ENCODE assay signal across 15 cellular contexts in the genomic region with DNA sequence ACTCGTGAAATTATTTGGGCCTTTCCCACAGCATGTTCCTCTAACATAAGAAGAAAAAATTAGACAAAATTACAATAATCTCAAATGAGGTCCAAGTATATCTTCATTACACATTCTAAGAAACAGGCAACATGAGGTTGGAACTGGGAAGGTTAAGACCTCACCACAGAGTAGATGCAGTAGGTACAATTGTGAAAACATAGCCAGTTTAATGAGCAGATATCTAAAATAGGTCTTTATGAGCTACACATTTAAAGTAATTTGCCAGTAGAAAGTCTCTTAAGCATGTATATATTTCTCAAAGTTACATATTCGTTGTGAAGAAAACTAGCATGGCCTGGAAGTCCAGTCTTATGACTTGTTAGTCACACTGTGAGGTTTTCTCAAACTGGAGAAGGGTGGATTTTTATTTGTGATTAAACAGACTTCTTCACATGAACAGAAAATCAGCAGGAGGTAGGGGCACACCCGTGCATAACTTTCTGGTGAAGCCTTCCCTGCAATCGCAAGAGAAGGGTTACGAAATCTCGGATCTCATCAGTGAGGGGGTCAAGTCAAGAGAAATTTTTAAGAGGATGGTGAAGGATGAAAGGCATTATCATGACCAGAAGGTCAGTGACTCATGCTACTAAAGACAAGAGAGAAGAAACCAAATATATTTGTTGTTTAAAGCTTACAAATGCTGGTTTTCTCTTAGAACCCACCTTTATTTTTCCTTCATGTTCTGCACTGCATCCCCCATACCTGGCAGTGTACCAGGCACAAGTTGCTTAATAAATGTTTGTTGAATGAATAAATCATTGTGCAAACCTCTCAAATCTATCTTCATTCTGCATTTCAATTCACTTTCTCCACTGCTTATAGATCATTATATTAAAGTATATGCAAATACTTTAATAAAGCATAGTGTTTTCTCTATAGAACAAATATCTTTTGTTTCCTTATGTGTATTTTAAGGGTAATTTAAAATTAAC. TPM values are rescaled to one million over a fixed set of nuclear protein-coding genes. Genes with fewer than 3 reads are reported as not detected.
DNase-seq lines count a peak whose midpoint lies in the region; ATAC-seq, FAIRE-seq and TF ChIP-seq lines count a peak whose summit lies in the region.
"Had no signal": no experiment of that assay in that cellular context is flagged by ENCODE, and none has a peak within 500 bp of the region (broad histone marks: within the 10 kb centered on the region; RNA-seq: fewer than 3 reads in every experiment).

No MANE protein-coding gene starts in this region.

- H3K27me3 ChIP-seq in K562 (ENCODE audit: control insufficient read depth in 2 of 2, insufficient read depth in 2 of 2, low read length in 2 of 2) = no peaks in the 10 kb centered on the region
- H3K27me3 ChIP-seq in lower lobe of right lung (ENCODE audit: low read depth) = no peaks in the 10 kb centered on the region

- H3K4me1 ChIP-seq in K562 (replicated peaks in 1 of 2; ENCODE audit: control insufficient read depth in 2 of 2, insufficient read depth in 2 of 2, low read length in 2 of 2) (peaks cover 2 to 5% of the 10 kb centered on the region in 2 experiments; a peak in 4 of 5 replicates), lower lobe of right lung (no peaks in the 10 kb centered on the region)

- TF ChIP-seq CTCF in AG10803 (conservative IDR thresholded peaks at IDR 0.05; ENCODE audit: low read length) = no peak
- no peak for TF ChIP-seq CTCF in K562 (IDR thresholded peaks at IDR 0.05 in 2 of 3, conservative IDR thresholded peaks at IDR 0.05 in 1 of 3; ENCODE audit: insufficient read depth in 2 of 3, low read depth in 1 of 3, low read length in 3 of 3)
- no peak for TF ChIP-seq CTCF in lower lobe of right lung (IDR thresholded peaks at IDR 0.05)

- FAIRE-seq in K562 (lab: Jason Lieb, UNC) = no peak
- FAIRE-seq: TTC549 had no signal

- H3K27ac ChIP-seq in K562 (ENCODE audit: extremely low read depth, low read depth, low read length) (peak overlapping the region; percentile 49; the same call in 1 of the 3 replicates), lower lobe of right lung (peak overlapping the region; percentile 37)

- H3K79me2 ChIP-seq in K562 (ENCODE audit: control insufficient read depth, insufficient read depth, low read length) = no peaks in the 10 kb centered on the region

- no peaks in the 10 kb centered on the region for H3K36me3 Mint-ChIP-seq in stimulated activated memory B cell treated with anti-CD40 and anti-IgM and Interleukin-4, amounts not matched to agents 10 μg/mL and 1 μg/mL and 100 μg/mL, for 72 hours
- H3K36me3 Mint-ChIP-seq: naive thymus-derived CD8-positive, alpha-beta T cell had no signal

- POLR2A ChIA-PET in K562 (lab: Yijun Ruan, JAX) = interaction anchor here (0.9 kb wide), 1 partner anchor 495 kb away, joined by 3 read pairs; no protein-coding TSS in a partner anchor

- H4K20me1 ChIP-seq in K562 (replicated peaks; ENCODE audit: control insufficient read depth, insufficient read depth, low read length) = no peaks in the 10 kb centered on the region

- H3K36me3 ChIP-seq in K562 (ENCODE audit: control insufficient read depth, insufficient read depth, low read length) (no peaks in the 10 kb centered on the region), lower lobe of right lung (no peaks in the 10 kb centered on the region)

- CTCF ChIA-PET in K562 (lab: Yijun Ruan, JAX; ENCODE audit: low intra/inter-chr PET ratio) = no interaction called here

- WGBS in K562 (ENCODE audit: insufficient coverage, low coverage, missing lambda C conversion rate) = 4% methylated on average over 6 of the region's 6 CpGs

- no peak overlapping the region for H3K27ac Mint-ChIP-seq in stimulated activated memory B cell treated with anti-CD40 and anti-IgM and Interleukin-4, amounts not matched to agents 10 μg/mL and 1 μg/mL and 100 μg/mL, for 72 hours
- H3K27ac Mint-ChIP-seq: activated T-cell treated with anti-CD3 and anti-CD28 coated beads, Interleukin-2, amount 50 U/mL, for 72 hours; dendritic cell treated with granulocyte-macrophage colony-stimulating factor and Interleukin-4, amounts not matched to agents 40 ng/mL and 50 ng/mL, for 4 days; naive thymus-derived CD8-positive, alpha-beta T cell; stimulated activated naive CD8-positive, alpha-beta T cell treated with anti-CD3 and anti-CD28 coated beads, Interleukin-15, Interleukin-2, amounts not matched to agents 100 ng/mL and 50 ng/mL, for 24 hours had no signal

- H3K4me3 Mint-ChIP-seq in stimulated activated memory B cell treated with anti-CD40 and anti-IgM and Interleukin-4, amounts not matched to agents 10 μg/mL and 1 μg/mL and 100 μg/mL, for 72 hours = no peak overlapping the region
- H3K4me3 Mint-ChIP-seq: activated T-cell treated with anti-CD3 and anti-CD28 coated beads, Interleukin-2, amount 50 U/mL, for 72 hours; dendritic cell treated with granulocyte-macrophage colony-stimulating factor and Interleukin-4, amounts not matched to agents 40 ng/mL and 50 ng/mL, for 4 days; naive thymus-derived CD8-positive, alpha-beta T cell; stimulated activated naive CD8-positive, alpha-beta T cell treated with anti-CD3 and anti-CD28 coated beads, Interleukin-15, Interleukin-2, amounts not matched to agents 100 ng/mL and 50 ng/mL, for 24 hours had no signal

- no peaks in the 10 kb centered on the region for H3K9me1 ChIP-seq in K562 (ENCODE audit: control insufficient read depth, insufficient read depth, low read length)

- in situ Hi-C loops in K562 (cut with MboI) = no loop called here

- no peak for TF ChIP-seq EP300 in K562 (IDR thresholded peaks at IDR 0.05; ENCODE audit: low read length)

- no peaks in the 10 kb centered on the region for H3K9me3 Mint-ChIP-seq in stimulated activated memory B cell treated with anti-CD40 and anti-IgM and Interleukin-4, amounts not matched to agents 10 μg/mL and 1 μg/mL and 100 μg/mL, for 72 hours
- H3K9me3 Mint-ChIP-seq: activated T-cell treated with anti-CD3 and anti-CD28 coated beads, Interleukin-2, amount 50 U/mL, for 72 hours; dendritic cell treated with granulocyte-macrophage colony-stimulating factor and Interleukin-4, amounts not matched to agents 40 ng/mL and 50 ng/mL, for 4 days; naive thymus-derived CD8-positive, alpha-beta T cell; stimulated activated naive CD8-positive, alpha-beta T cell treated with anti-CD3 and anti-CD28 coated beads, Interleukin-15, Interleukin-2, amounts not matched to agents 100 ng/mL and 50 ng/mL, for 24 hours had no signal

- peak; percentile 82 for DNase-seq in AG10803 (ENCODE audit: low read depth)
- peak; percentile 94 for DNase-seq in M059J (ENCODE audit: low read depth)
- peak in 2 of 4 experiments; percentile 14 to 46 for DNase-seq in K562 (ENCODE audit: extremely low read depth in 1 of 4, low spot score in 3 of 4)
- no peak for DNase-seq in lower lobe of right lung
- no peak for DNase-seq in T-helper 2 cell
- DNase-seq: activated T-cell treated with anti-CD3 and anti-CD28 coated beads, Interleukin-2, amount 50 U/mL, for 72 hours; Kasumi-1; naive thymus-derived CD8-positive, alpha-beta T cell; NCI-H82 had no signal

- intact Hi-C loops in K562 (cut with micrococcal nuclease) = no loop called here
- intact Hi-C loops in lower lobe of right lung (cut with DNase I) = no loop called here

- H2AFZ ChIP-seq in K562 (ENCODE audit: low read depth, low read length) = peak overlapping the region; percentile 32; the same call in 1 of the 2 replicates

- H3K9ac ChIP-seq in K562 (ENCODE audit: insufficient read depth in 1 of 2, low read depth in 2 of 2, low read length in 2 of 2) = no peak overlapping the region

- no peak for TF ChIP-seq RAD21 in K562 (CRISPR knock-in tag; conservative IDR thresholded peaks at IDR 0.05 in 1 of 2, IDR thresholded peaks at IDR 0.05 in 1 of 2)

- H3K9me3 ChIP-seq in K562 (replicated peaks; ENCODE audit: control insufficient read depth, insufficient read depth, low read depth, low read length) (no peaks in the 10 kb centered on the region), lower lobe of right lung (no peaks in the 10 kb centered on the region)

- TF ChIP-seq POLR2A in K562 (conservative IDR thresholded peaks at IDR 0.05) = no peak

- ATAC-seq in K562 (no peak), lower lobe of right lung (peak in 1 of 2 donors; percentile 61), HG02759 (IDR thresholded peaks at IDR 0.05; ENCODE audit: unreplicated experiment) (no peak), HG03442 (IDR thresholded peaks at IDR 0.05; ENCODE audit: unreplicated experiment) (no peak)
- ATAC-seq in stimulated activated memory B cell treated with anti-CD40 and anti-IgM and Interleukin-4, amounts not matched to agents 10 μg/mL and 1 μg/mL and 100 μg/mL, for 72 hours = no peak
- ATAC-seq: activated T-cell treated with anti-CD3 and anti-CD28 coated beads, Interleukin-2, amount 50 U/mL, for 72 hours; naive thymus-derived CD8-positive, alpha-beta T cell had no signal

- peaks cover 22% of the 10 kb centered on the region for H3K27me3 Mint-ChIP-seq in stimulated activated memory B cell treated with anti-CD40 and anti-IgM and Interleukin-4, amounts not matched to agents 10 μg/mL and 1 μg/mL and 100 μg/mL, for 72 hours

- no peak overlapping the region for H3K4me2 ChIP-seq in K562 (ENCODE audit: insufficient read depth, low read length)

- no TSS peak for BruUV-seq in K562 (replicated peaks; lab: Mats Ljungman, UMichigan)

- H3K4me1 Mint-ChIP-seq in stimulated activated memory B cell treated with anti-CD40 and anti-IgM and Interleukin-4, amounts not matched to agents 10 μg/mL and 1 μg/mL and 100 μg/mL, for 72 hours = peaks cover 7% of the 10 kb centered on the region

- H3K4me3 ChIP-seq in AG10803 (ENCODE audit: low read length) = no peak overlapping the region
- H3K4me3 ChIP-seq in K562 = no peak overlapping the region
- no peak overlapping the region for H3K4me3 ChIP-seq in lower lobe of right lung

RNA-seq across cellular contexts. Expression of a gene that starts 5.1 kb away (rescaled TPM):
- total RNA-seq in M059J (2014; rRNA removed; shearing (Covaris generic)) = 13.8 and 15.7 TPM in 2 replicates
- total RNA-seq in K562 (2011; cell fraction: chromatin; rRNA removed; ENCODE audit: low replicate concordance) = 0.37 and 1.9 TPM in 2 replicates
- 0.17 and 0.26 TPM in 2 replicates for total RNA-seq in K562 (2011; cell fraction: nucleolus; rRNA removed)
- total RNA-seq in K562 (2011; cell fraction: nucleoplasm; rRNA removed) = 0.66 and 1.1 TPM in 2 replicates
- 0.91 and 1.8 TPM in 2 replicates for total RNA-seq in K562 (2014; rRNA removed)
- 2.4 and 2.5 TPM in 2 replicates for total RNA-seq in K562 (2014; rRNA removed; fragmentation: Illumina TruSeq; extraction: Trizol)
- 5.0 and 5.7 TPM in 2 replicates for total RNA-seq in K562 (2015; rRNA removed; fragmentation: Illumina TruSeq; extraction: Trizol)
- total RNA-seq in K562 (2021) = 2.0 and 3.1 TPM in 2 replicates
- polyA plus RNA-seq in K562 (2011; rRNA removed) = 0.19 and 2.5 TPM in 2 replicates
- 0.07 and 1.2 TPM in 2 replicates for polyA plus RNA-seq in K562 (2011; cell fraction: cytosol; rRNA removed)
- 0.45 and 2.0 TPM in 2 replicates for polyA plus RNA-seq in K562 (2011; cell fraction: nucleus; rRNA removed)
- polyA plus RNA-seq in K562 (2012) = 2.4 and 3.7 TPM in 2 replicates
- polyA plus RNA-seq in K562 (2014; fragmentation: Illumina TruSeq; extraction: Trizol) = 1.2 TPM in 2 replicates
- under 1 TPM; 0.44 to 0.71 TPM for polyA plus RNA-seq in K562 (2014; fragmentation: Nextera tagmentation; extraction: Ambion mirVana)
- polyA plus RNA-seq in K562 (2014; rRNA removed) = 0.67 and 1.0 TPM in 2 replicates
- 0.87 and 3.0 TPM in 2 replicates for polyA minus RNA-seq in K562 (2011; rRNA and poly(A)+ RNA removed)
- 0.73 and 2.3 TPM in 2 replicates for polyA minus RNA-seq in K562 (2011; cell fraction: cytosol; rRNA and poly(A)+ RNA removed)
- 0.33 and 1.1 TPM in 2 replicates for polyA minus RNA-seq in K562 (2011; cell fraction: nucleus; rRNA and poly(A)+ RNA removed)
- 20.1 TPM for total RNA-seq in lower lobe of right lung

Comparison
In these comparisons a context has a peak if more than half of its experiments do, and no peak if none do; other contexts are left out.
1. DNase-seq: peak in AG10803 (single experiment) and M059J (single experiment); none in lower lobe of right lung (single experiment) and T-helper 2 cell (0 of 5).